Comparison of ENCODE assay signal across 8 cellular contexts in the genomic region with DNA sequence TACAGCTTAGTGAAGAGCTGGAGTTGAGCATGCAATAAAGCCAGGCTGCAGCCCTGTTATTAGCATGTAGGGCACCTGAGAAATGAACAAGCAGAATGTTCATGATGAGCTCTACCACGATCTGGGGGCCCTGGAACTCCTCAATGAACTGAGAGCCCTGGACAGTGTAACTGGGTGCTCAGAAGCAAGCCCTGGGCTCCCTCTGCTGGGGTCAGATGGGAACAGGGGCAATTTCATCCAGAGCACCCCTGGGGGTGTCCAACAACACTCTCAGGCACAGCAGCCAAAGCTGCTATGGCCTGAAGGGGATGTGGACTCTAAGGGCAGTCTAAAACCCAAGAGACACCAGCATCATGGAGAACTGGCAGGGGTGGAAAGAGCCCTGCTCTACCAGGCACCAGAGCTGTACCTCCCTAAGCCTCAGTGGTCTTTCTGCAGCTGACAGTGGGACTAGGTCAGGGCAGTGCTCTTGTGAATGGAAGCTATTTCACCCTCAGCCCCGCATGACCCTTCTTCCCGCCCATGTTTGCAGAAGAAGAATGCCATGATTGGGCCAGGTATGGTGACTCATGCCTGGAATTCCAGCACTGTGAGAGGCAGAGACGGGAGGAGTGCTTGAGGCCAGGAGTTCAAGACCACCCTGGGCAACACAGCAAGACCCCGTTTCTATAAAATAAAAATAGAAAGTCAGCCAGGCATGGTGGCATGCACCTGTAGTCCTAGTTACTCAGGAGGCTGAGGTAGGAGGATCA. TPM values are rescaled to one million over a fixed set of nuclear protein-coding genes. Genes with fewer than 3 reads are reported as not detected.
DNase-seq lines count a peak whose midpoint lies in the region; TF ChIP-seq lines count a peak whose summit lies in the region.

No MANE protein-coding gene starts in this region.

- H3K4me3 ChIP-seq in Peyer's patch, result no peak overlapping the region
- H3K4me3 ChIP-seq in cardiac fibroblast (replicated peaks in 1 of 2; ENCODE audit: low read depth in 2 of 2, low read length in 2 of 2), result no peak overlapping the region
- H3K4me3 ChIP-seq in mesendoderm (ENCODE audit: low read length), result no peak overlapping the region

- H2BK15ac ChIP-seq in mesendoderm (replicated peaks; ENCODE audit: low read depth), result no peak overlapping the region

- H4K8ac ChIP-seq in mesendoderm (ENCODE audit: low read depth, low read length), result no peak overlapping the region

- no peaks in the 10 kb centered on the region for H3K79me1 ChIP-seq in mesendoderm (ENCODE audit: low read length)

- no peak overlapping the region for H2BK5ac ChIP-seq in mesendoderm (ENCODE audit: low read length)

- peak; percentile 3 for DNase-seq in stimulated activated CD4-positive, alpha-beta T cell treated with anti-CD3 and anti-CD28 coated beads, Interleukin-12 subunit alpha, Interleukin-12 subunit beta, amount 100 ng/mL, for 4 hours
- no peak for DNase-seq in stimulated activated CD4-positive, alpha-beta T cell treated with anti-CD3 and anti-CD28 coated beads, Interleukin-2, amount 100 ng/mL, for 48 hours
- DNase-seq in Peyer's patch (peak in 1 of 3 donors; percentile 59), cardiac fibroblast (ENCODE audit: low read depth in 2 of 2) (peak; percentile 32 to 37), mesendoderm (peak; percentile 58), NCI-H2196 treated with DMSO at 0.1 percent for 48 hours (lab: John Stamatoyannopoulos, UW; ENCODE audit: unreplicated experiment) (no peak), SIG-M5 (lab: John Stamatoyannopoulos, UW) (no peak), NCI-H187 (lab: John Stamatoyannopoulos, UW) (no peak)

- no peak for TF ChIP-seq POLR2A in Peyer's patch (IDR thresholded peaks at IDR 0.05)

- H3K36me3 ChIP-seq in Peyer's patch, result peaks cover 0 to 91% (median 0%) of the 10 kb centered on the region in 3 donors
- peaks cover 25% of the 10 kb centered on the region for H3K36me3 ChIP-seq in mesendoderm (ENCODE audit: control insufficient read depth, insufficient read depth, low read length)

- no CpG with 5 or more reads among the region's 5 CpGs for WGBS in mesendoderm (ENCODE audit: extremely low coverage, insufficient coverage, low lambda C conversion rate)

- H3K4me1 ChIP-seq in Peyer's patch (no peaks in the 10 kb centered on the region), mesendoderm (ENCODE audit: control insufficient read depth, low read depth, low read length) (no peaks in the 10 kb centered on the region)

- H3K9ac ChIP-seq in mesendoderm (ENCODE audit: low read length), result no peak overlapping the region

- H3K18ac ChIP-seq in mesendoderm (ENCODE audit: low read length), result no peak overlapping the region

- no peaks in the 10 kb centered on the region for H3K79me2 ChIP-seq in mesendoderm (ENCODE audit: control insufficient read depth, insufficient read depth, low read length)

- H3K4me2 ChIP-seq in mesendoderm (ENCODE audit: low read length), result no peak overlapping the region

- H3K27me3 ChIP-seq in Peyer's patch, result no peaks in the 10 kb centered on the region
- H3K27me3 ChIP-seq in mesendoderm (ENCODE audit: insufficient read depth, low read length, poor library complexity), result no peaks in the 10 kb centered on the region

- H3K56ac ChIP-seq in mesendoderm (ENCODE audit: low read length), result no peak overlapping the region

- no peak overlapping the region for H3K4ac ChIP-seq in mesendoderm (ENCODE audit: low read depth, low read length)

- H4K5ac ChIP-seq in mesendoderm (ENCODE audit: low read length), result no peak overlapping the region

- no peak overlapping the region for H3K23ac ChIP-seq in mesendoderm (ENCODE audit: low read length)

- H3K9me3 ChIP-seq in Peyer's patch, result no peaks in the 10 kb centered on the region

- H2BK120ac ChIP-seq in mesendoderm (ENCODE audit: low read depth, low read length), result no peak overlapping the region

- no peak overlapping the region for H2AK5ac ChIP-seq in mesendoderm (ENCODE audit: low read length)

- TF ChIP-seq CTCF in Peyer's patch (IDR thresholded peaks at IDR 0.05) (peak in 4 of 6 experiments; percentile 32 to 44 (median 38)), cardiac fibroblast (IDR thresholded peaks at IDR 0.05; ENCODE audit: low read depth, low read length) (peak; percentile 47)

- H3K27ac ChIP-seq in Peyer's patch (no peak overlapping the region), mesendoderm (ENCODE audit: low read depth, low read length) (no peak overlapping the region)

RNA-seq across cellular contexts. Expression of a gene that starts 28.9 kb away (rescaled TPM):
- total RNA-seq in Peyer's patch, result 100 to 1,000 TPM in 1 of 4 donors, 10 to 100 TPM in 3; 33.3 to 191 (median 37.3) TPM
- 32.7 TPM for polyA plus RNA-seq in mesendoderm (2013, experiment 1 of 2)
- 31.6 TPM for polyA plus RNA-seq in mesendoderm (2013, experiment 2 of 2)

RNA-seq across cellular contexts. Expression of a gene that starts 44.6 kb away (rescaled TPM):
- total RNA-seq in Peyer's patch, result under 1 TPM in 3 of 4 donors, not detected in 1; 0.54 to 0.83 (median 0.66) TPM
- 1.6 TPM for polyA plus RNA-seq in mesendoderm (2013, experiment 1 of 2)
- 1.6 TPM for polyA plus RNA-seq in mesendoderm (2013, experiment 2 of 2)

RNA-seq across cellular contexts. Expression of a gene that starts 56.3 kb away (rescaled TPM):
- 10 to 100 TPM; 33.0 to 60.5 (median 39.8) TPM for total RNA-seq in Peyer's patch
- polyA plus RNA-seq in mesendoderm (2013, experiment 1 of 2), result 75.5 TPM
- polyA plus RNA-seq in mesendoderm (2013, experiment 2 of 2), result 78.1 TPM

Comparison
In these comparisons a context has a peak if more than half of its experiments do, and no peak if none do; other contexts are left out.
1. DNase-seq: peak in stimulated activated CD4-positive, alpha-beta T cell treated with anti-CD3 and anti-CD28 coated beads, Interleukin-12 subunit alpha, Interleukin-12 subunit beta, amount 100 ng/mL, for 4 hours (single experiment), cardiac fibroblast (2 of 2) and mesendoderm (single experiment); none in stimulated activated CD4-positive, alpha-beta T cell treated with anti-CD3 and anti-CD28 coated beads, Interleukin-2, amount 100 ng/mL, for 48 hours (0 of 2), NCI-H2196 treated with DMSO at 0.1 percent for 48 hours (single experiment), SIG-M5 (single experiment) and NCI-H187 (0 of 2).